Comparison of ENCODE assay signal across 25 cellular contexts in the genomic region with DNA sequence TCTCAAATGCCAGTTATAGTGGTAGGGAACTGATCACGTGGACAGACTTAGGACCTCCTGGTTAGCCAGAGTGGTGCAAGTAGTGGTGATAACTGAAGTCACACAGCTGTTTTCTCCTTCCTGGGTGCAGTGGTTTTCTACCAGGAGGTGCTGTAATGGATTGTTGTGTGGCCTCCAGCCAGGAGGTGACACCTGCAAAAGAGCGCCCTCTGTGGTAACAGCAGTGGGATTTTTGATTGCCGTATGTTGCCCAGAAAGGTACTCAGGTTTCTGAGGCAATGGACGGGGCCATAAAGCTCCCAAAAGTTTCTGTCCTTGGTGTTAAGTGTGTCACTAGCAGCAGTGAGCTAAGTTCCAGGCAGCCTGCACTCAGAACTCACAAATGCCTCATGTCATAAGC.
"Had no signal": no experiment of that assay in that cellular context is flagged by ENCODE, and none has a peak within 500 bp of the region (broad histone marks: within the 10 kb centered on the region; RNA-seq: fewer than 3 reads in every experiment).

No MANE protein-coding gene starts in this region.

- H3K36me3 ChIP-seq: left ventricle myocardium inferior, ovary, right atrium auricular region, right lobe of liver, tibial nerve, vagina had no signal

- H3K4me3 Mint-ChIP-seq: naive thymus-derived CD4-positive, alpha-beta T cell; natural killer cell treated with Interleukin-12 subunit alpha and Interleukin-12 subunit beta and Interleukin-15 and Interleukin-18, amount 100 ng/mL, for 72 hours; stimulated activated memory B cell treated with anti-CD40 and anti-IgM and Interleukin-4, amounts not matched to agents 10 μg/mL and 1 μg/mL and 100 μg/mL, for 72 hours; stimulated activated naive CD8-positive, alpha-beta T cell treated with anti-CD3 and anti-CD28 coated beads, Interleukin-15, amount 100 ng/mL, for 72 hours; type B pancreatic cell had no signal

- H3K27ac Mint-ChIP-seq: naive thymus-derived CD4-positive, alpha-beta T cell; natural killer cell treated with Interleukin-12 subunit alpha and Interleukin-12 subunit beta and Interleukin-15 and Interleukin-18, amount 100 ng/mL, for 72 hours; progenitor cell of endocrine pancreas; stimulated activated memory B cell treated with anti-CD40 and anti-IgM and Interleukin-4, amounts not matched to agents 10 μg/mL and 1 μg/mL and 100 μg/mL, for 72 hours; stimulated activated naive CD8-positive, alpha-beta T cell treated with anti-CD3 and anti-CD28 coated beads, Interleukin-15, amount 100 ng/mL, for 72 hours; type B pancreatic cell had no signal

- H3K27ac ChIP-seq: left ventricle myocardium inferior, ovary, right atrium auricular region, right lobe of liver, tibial nerve, vagina had no signal

- DNase-seq: hypothalamus; islet precursor cell; left ventricle myocardium inferior; mesendoderm; midbrain; mucosa of descending colon; naive thymus-derived CD4-positive, alpha-beta T cell; ovary; right lobe of liver; stimulated activated CD4-positive, alpha-beta T cell treated with anti-CD3 and anti-CD28 coated beads, Interleukin-1b, Interleukin-23, amount 100 ng/mL, for 48 hours; stimulated activated CD4-positive, alpha-beta T cell treated with anti-CD3 and anti-CD28 coated beads, Interleukin-2, amount 100 ng/mL, for 48 hours; stimulated activated CD4-positive, alpha-beta T cell treated with anti-CD3 and anti-CD28 coated beads, Interleukin-4, amount 100 ng/mL, for 4 hours; stimulated activated CD8-positive, alpha-beta memory T cell treated with anti-CD3 and anti-CD28 coated beads, Interleukin-4, amount 100 ng/mL, for 48 hours; stimulated activated naive CD4-positive, alpha-beta T cell treated with Interleukin-2 at 50 U/mL for 16 hours; stimulated activated naive CD8-positive, alpha-beta T cell treated with anti-CD3 and anti-CD28 coated beads, Interleukin-15, amount 100 ng/mL, for 72 hours; substantia nigra had no signal

- H3K9me3 ChIP-seq: ovary, vagina had no signal

- H3K4me3 ChIP-seq: left ventricle myocardium inferior, lung, mucosa of descending colon, ovary, right atrium auricular region, right lobe of liver, smooth muscle cell, tibial nerve, vagina had no signal

- ATAC-seq: mucosa of descending colon; naive thymus-derived CD4-positive, alpha-beta T cell; natural killer cell treated with Interleukin-12 subunit alpha and Interleukin-12 subunit beta and Interleukin-15 and Interleukin-18, amount 100 ng/mL, for 72 hours; right lobe of liver; stimulated activated memory B cell treated with anti-CD40 and anti-IgM and Interleukin-4, amounts not matched to agents 10 μg/mL and 1 μg/mL and 100 μg/mL, for 72 hours; stimulated activated naive CD8-positive, alpha-beta T cell treated with anti-CD3 and anti-CD28 coated beads, Interleukin-15, amount 100 ng/mL, for 72 hours had no signal

- H3K4me1 Mint-ChIP-seq: naive thymus-derived CD4-positive, alpha-beta T cell; stimulated activated memory B cell treated with anti-CD40 and anti-IgM and Interleukin-4, amounts not matched to agents 10 μg/mL and 1 μg/mL and 100 μg/mL, for 72 hours; stimulated activated naive CD8-positive, alpha-beta T cell treated with anti-CD3 and anti-CD28 coated beads, Interleukin-15, amount 100 ng/mL, for 72 hours had no signal

- H3K27me3 Mint-ChIP-seq: naive thymus-derived CD4-positive, alpha-beta T cell; natural killer cell treated with Interleukin-12 subunit alpha and Interleukin-12 subunit beta and Interleukin-15 and Interleukin-18, amount 100 ng/mL, for 72 hours; progenitor cell of endocrine pancreas; stimulated activated memory B cell treated with anti-CD40 and anti-IgM and Interleukin-4, amounts not matched to agents 10 μg/mL and 1 μg/mL and 100 μg/mL, for 72 hours; stimulated activated naive CD8-positive, alpha-beta T cell treated with anti-CD3 and anti-CD28 coated beads, Interleukin-15, amount 100 ng/mL, for 72 hours; type B pancreatic cell had no signal

- H3K36me3 Mint-ChIP-seq: naive thymus-derived CD4-positive, alpha-beta T cell; stimulated activated memory B cell treated with anti-CD40 and anti-IgM and Interleukin-4, amounts not matched to agents 10 μg/mL and 1 μg/mL and 100 μg/mL, for 72 hours; type B pancreatic cell had no signal

- H3K4me2 ChIP-seq: smooth muscle cell had no signal

- H3K9me3 Mint-ChIP-seq: type B pancreatic cell had no signal

- H3K27me3 ChIP-seq: ovary, right atrium auricular region, right lobe of liver, tibial nerve, vagina had no signal

- H3K4me1 ChIP-seq: left ventricle myocardium inferior, right atrium auricular region, right lobe of liver, tibial nerve, vagina had no signal
